Comparison of ENCODE assay signal across 16 cellular contexts in genomic region chr7:110386914-110387313, GRCh38.
A peak's percentile ranks its signal among the peaks of the same experiment; 100 is the strongest.
DNase-seq lines count a peak whose midpoint lies in the region; ATAC-seq, FAIRE-seq and TF ChIP-seq lines count a peak whose summit lies in the region.
"Had no signal": no experiment of that assay in that cellular context is flagged by ENCODE, and none has a peak within 500 bp of the region (broad histone marks: within the 10 kb centered on the region; RNA-seq: fewer than 3 reads in every experiment).

No MANE protein-coding gene starts in this region.

- H3K27me3 ChIP-seq in HepG2 (ENCODE audit: control insufficient read depth in 1 of 2, insufficient read depth in 2 of 2, low read length in 2 of 2): no peaks in the 10 kb centered on the region; a peak in 1 of 5 replicates
- no peaks in the 10 kb centered on the region for H3K27me3 ChIP-seq in right lobe of liver
- no peaks in the 10 kb centered on the region for H3K27me3 ChIP-seq in SJSA1 (replicated peaks)
- H3K27me3 ChIP-seq: neural progenitor cell had no signal

- H3K27ac ChIP-seq in HepG2 (ENCODE audit: extremely low read length, insufficient read depth, low read length): no peak overlapping the region
- H3K27ac ChIP-seq in right lobe of liver: no peak overlapping the region
- H3K27ac ChIP-seq in SJSA1: no peak overlapping the region
- H3K27ac ChIP-seq: neural progenitor cell had no signal

- peaks cover 4% of the 10 kb centered on the region for H3K27me3 Mint-ChIP-seq in activated CD4-positive, alpha-beta T cell treated with anti-CD3 and anti-CD28 coated beads, Interleukin-2, amount 10 ng/mL, durations not matched to agents 24 days and 14 days
- H3K27me3 Mint-ChIP-seq: activated CD4-positive, alpha-beta memory T cell treated with anti-CD3 and anti-CD28 coated beads, Interleukin-2, amount 10 ng/mL, durations not matched to agents 7 days and 5 days had no signal

- TF ChIP-seq EP300 in HepG2 (IDR thresholded peaks at IDR 0.05; ENCODE audit: low read depth in 2 of 2, low read length in 2 of 2) (no peak), HepG2 (CRISPR knock-in tag; IDR thresholded peaks at IDR 0.05; ENCODE audit: borderline replicate concordance) (no peak)

- no peak overlapping the region for H3K9ac ChIP-seq in HepG2 (ENCODE audit: insufficient read depth, low read depth, low read length)
- H3K9ac ChIP-seq: neural progenitor cell had no signal

- no peak for TF ChIP-seq RAD21 in HepG2 (CRISPR knock-in tag; IDR thresholded peaks at IDR 0.05)

- no peaks in the 10 kb centered on the region for H3K4me1 Mint-ChIP-seq in activated CD4-positive, alpha-beta T cell treated with anti-CD3 and anti-CD28 coated beads, Interleukin-2, amount 10 ng/mL, durations not matched to agents 24 days and 14 days
- H3K4me1 Mint-ChIP-seq: activated CD4-positive, alpha-beta memory T cell treated with anti-CD3 and anti-CD28 coated beads, Interleukin-2, amount 10 ng/mL, durations not matched to agents 7 days and 5 days had no signal

- intact Hi-C loops in HepG2 (cut with micrococcal nuclease; ENCODE audit: unreplicated experiment): no loop called here
- intact Hi-C loops in right lobe of liver (cut with DNase I): no loop called here
- intact Hi-C loops in activated CD4-positive, alpha-beta T cell treated with anti-CD3 and anti-CD28 coated beads, Interleukin-2, amount 10 ng/mL, durations not matched to agents 24 days and 14 days (cut with micrococcal nuclease): no loop called here
- intact Hi-C loops in mucosa of descending colon (cut with DNase I, micrococcal nuclease): no loop called here

- H3K9me3 ChIP-seq in HepG2 (ENCODE audit: low read length): no peaks in the 10 kb centered on the region
- H3K9me3 ChIP-seq in right lobe of liver: no peaks in the 10 kb centered on the region
- no peaks in the 10 kb centered on the region for H3K9me3 ChIP-seq in SJSA1 (replicated peaks)
- no peaks in the 10 kb centered on the region for H3K9me3 ChIP-seq in mucosa of descending colon

- H3K36me3 ChIP-seq in HepG2 (replicated peaks in 1 of 2; ENCODE audit: control insufficient read depth in 1 of 2, insufficient read depth in 2 of 2, low read length in 2 of 2): no peaks in the 10 kb centered on the region
- no peaks in the 10 kb centered on the region for H3K36me3 ChIP-seq in right lobe of liver
- no peaks in the 10 kb centered on the region for H3K36me3 ChIP-seq in SJSA1
- H3K36me3 ChIP-seq in mucosa of descending colon (ENCODE audit: low read depth): no peaks in the 10 kb centered on the region
- H3K36me3 ChIP-seq: neural progenitor cell had no signal

- 2% methylated on average over 2 of the region's 2 CpGs for WGBS in HepG2 (ENCODE audit: low lambda C conversion rate)
- WGBS in right lobe of liver (ENCODE audit: insufficient coverage, low coverage, low lambda C conversion rate, missing lambda C conversion rate): 36% methylated on average over 2 of the region's 2 CpGs

- H2AFZ ChIP-seq in HepG2 (ENCODE audit: low read length): no peak overlapping the region
- H2AFZ ChIP-seq: neural progenitor cell had no signal

- H3K4me1 ChIP-seq in HepG2 (ENCODE audit: insufficient read depth, low read length): no peaks in the 10 kb centered on the region
- H3K4me1 ChIP-seq in right lobe of liver: no peaks in the 10 kb centered on the region
- peaks cover 9% of the 10 kb centered on the region for H3K4me1 ChIP-seq in SJSA1 (replicated peaks)
- H3K4me1 ChIP-seq in mucosa of descending colon (ENCODE audit: low read depth): no peaks in the 10 kb centered on the region

- no peaks in the 10 kb centered on the region for H4K20me1 ChIP-seq in HepG2 (ENCODE audit: insufficient read depth, low read length)

- no peaks in the 10 kb centered on the region for H3K9me3 Mint-ChIP-seq in activated CD4-positive, alpha-beta T cell treated with anti-CD3 and anti-CD28 coated beads, Interleukin-2, amount 10 ng/mL, durations not matched to agents 24 days and 14 days
- H3K9me3 Mint-ChIP-seq: activated CD4-positive, alpha-beta memory T cell treated with anti-CD3 and anti-CD28 coated beads, Interleukin-2, amount 10 ng/mL, durations not matched to agents 7 days and 5 days; activated naive CD4-positive, alpha-beta T cell treated with anti-CD3 and anti-CD28 coated beads for 36 hours; H9; neural progenitor cell had no signal

- CTCF ChIA-PET in HepG2 (lab: Yijun Ruan, JAX; ENCODE audit: low intra/inter-chr PET ratio, low total read pairs): no interaction called here

- no peaks in the 10 kb centered on the region for H3K36me3 Mint-ChIP-seq in activated CD4-positive, alpha-beta T cell treated with anti-CD3 and anti-CD28 coated beads, Interleukin-2, amount 10 ng/mL, durations not matched to agents 24 days and 14 days (ENCODE audit: low read depth)
- H3K36me3 Mint-ChIP-seq: neural progenitor cell had no signal

- in situ Hi-C loops in HepG2 (cut with HindIII; ENCODE audit: extremely low pct_ligation_motif_present, low pct_unique_long_range_greater_than_20kb): no loop called here

- TF ChIP-seq CTCF in HepG2 (CRISPR knock-in tag; IDR thresholded peaks at IDR 0.05): no peak
- TF ChIP-seq CTCF in right lobe of liver (IDR thresholded peaks at IDR 0.05): no peak
- TF ChIP-seq CTCF in mucosa of descending colon (IDR thresholded peaks at IDR 0.05): no peak

- peak; percentile 83 for ATAC-seq in HepG2
- no peak for ATAC-seq in right lobe of liver
- ATAC-seq in mucosa of descending colon: no peak

- H3K4me3 ChIP-seq in HepG2 (replicated peaks in 1 of 3; ENCODE audit: insufficient read depth in 1 of 3, low read depth in 2 of 3, low read length in 3 of 3): no peak overlapping the region
- no peak overlapping the region for H3K4me3 ChIP-seq in right lobe of liver
- H3K4me3 ChIP-seq in SJSA1: no peak overlapping the region
- no peak overlapping the region for H3K4me3 ChIP-seq in mucosa of descending colon
- H3K4me3 ChIP-seq: neural progenitor cell had no signal

- H3K27ac Mint-ChIP-seq in activated CD4-positive, alpha-beta T cell treated with anti-CD3 and anti-CD28 coated beads, Interleukin-2, amount 10 ng/mL, durations not matched to agents 24 days and 14 days: no peak overlapping the region
- H3K27ac Mint-ChIP-seq: activated CD4-positive, alpha-beta memory T cell treated with anti-CD3 and anti-CD28 coated beads, Interleukin-2, amount 10 ng/mL, durations not matched to agents 7 days and 5 days; activated naive CD4-positive, alpha-beta T cell treated with anti-CD3 and anti-CD28 coated beads for 36 hours; H9; neural progenitor cell had no signal

- no peak overlapping the region for H3K4me3 Mint-ChIP-seq in activated CD4-positive, alpha-beta T cell treated with anti-CD3 and anti-CD28 coated beads, Interleukin-2, amount 10 ng/mL, durations not matched to agents 24 days and 14 days
- H3K4me3 Mint-ChIP-seq: activated CD4-positive, alpha-beta memory T cell treated with anti-CD3 and anti-CD28 coated beads, Interleukin-2, amount 10 ng/mL, durations not matched to agents 7 days and 5 days; activated naive CD4-positive, alpha-beta T cell treated with anti-CD3 and anti-CD28 coated beads for 36 hours; H9; neural progenitor cell had no signal

- no peak for TF ChIP-seq POLR2A in HepG2 (IDR thresholded peaks at IDR 0.05; ENCODE audit: insufficient read depth in 1 of 2, low read depth in 2 of 2, low read length in 2 of 2)
- TF ChIP-seq POLR2A in right lobe of liver (IDR thresholded peaks at IDR 0.05): no peak

- H3K4me2 ChIP-seq in HepG2 (ENCODE audit: low read depth, low read length): no peak overlapping the region
- H3K4me2 ChIP-seq: neural progenitor cell had no signal

- peak; percentile 57 for DNase-seq in HepG2 (ENCODE audit: low spot score)
- no peak for DNase-seq in right lobe of liver
- DNase-seq in SJSA1 (ENCODE audit: low read depth in 1 of 2, low spot score in 2 of 2): peak; percentile 38 to 46
- peak; percentile 86 for DNase-seq in glomerular visceral epithelial cell (ENCODE audit: extremely low spot score)
- no peak for DNase-seq in NK-92 treated with Interleukin-12 subunit alpha and Interleukin-12 subunit beta, amount 100 ng/mL, for 24 hours (lab: John Stamatoyannopoulos, UW)
- no peak for DNase-seq in activated CD4-positive, alpha-beta T cell treated with anti-CD3 and anti-CD28 coated beads, Interleukin-2, amount 10 ng/mL, durations not matched to agents 24 days and 14 days
- no peak for DNase-seq in mucosa of descending colon
- no peak for DNase-seq in NCI-H2081 (lab: John Stamatoyannopoulos, UW)
- DNase-seq: activated CD4-positive, alpha-beta memory T cell treated with anti-CD3 and anti-CD28 coated beads, Interleukin-2, amount 10 ng/mL, durations not matched to agents 7 days and 5 days; activated naive CD4-positive, alpha-beta T cell treated with anti-CD3 and anti-CD28 coated beads for 36 hours; cerebellar nuclear complex; DND-41; H9; NCI-H187 treated with DMSO at 0.1 percent for 48 hours; stimulated activated CD4-positive, alpha-beta T cell treated with anti-CD3 and anti-CD28 coated beads, Interleukin-12 subunit alpha, Interleukin-12 subunit beta, amount 100 ng/mL, for 4 hours had no signal

- no TSS peak for BruUV-seq in HepG2 (replicated peaks; lab: Mats Ljungman, UMichigan)

- POLR2A ChIA-PET in HepG2 (lab: Yijun Ruan, JAX): no interaction called here

- FAIRE-seq in HepG2 (lab: Jason Lieb, UNC): no peak

- no peaks in the 10 kb centered on the region for H3K79me2 ChIP-seq in HepG2 (ENCODE audit: insufficient read depth, low read length)

TF ChIP-seq in HepG2, 621 proteins besides CTCF, POLR2A, EP300 and RAD21:
- TF ChIP-seq TEAD3 (CRISPR knock-in tag; optimal IDR thresholded peaks at IDR 0.05; ENCODE audit: borderline replicate concordance): peak; percentile 84
- TF ChIP-seq ZNF552 (CRISPR knock-in tag; IDR thresholded peaks at IDR 0.05; ENCODE audit: borderline replicate concordance): no peak

Comparison
In these comparisons a context has a peak if more than half of its experiments do, and no peak if none do; other contexts are left out.
1. DNase-seq: peak in HepG2 (single experiment), SJSA1 (2 of 2) and glomerular visceral epithelial cell (single experiment); none in right lobe of liver (0 of 3), NK-92 treated with Interleukin-12 subunit alpha and Interleukin-12 subunit beta, amount 100 ng/mL, for 24 hours (single experiment), activated CD4-positive, alpha-beta T cell treated with anti-CD3 and anti-CD28 coated beads, Interleukin-2, amount 10 ng/mL, durations not matched to agents 24 days and 14 days (single experiment), mucosa of descending colon (0 of 3) and NCI-H2081 (0 of 2).